Comparison of ENCODE assay signal across 1 cellular context in genomic region chr12:25988505-25988904, GRCh38.
TF ChIP-seq lines count a peak whose summit lies in the region.

No MANE protein-coding gene starts in this region.

TF ChIP-seq in GM23338, 12 proteins besides CTCF, POLR2A, EP300 and RAD21 (continued from another document):
- TF ChIP-seq ZNF462 (CRISPR knock-in tag; IDR thresholded peaks at IDR 0.05) (no peak), EZH2phosphoT487 (IDR thresholded peaks at IDR 0.05; ENCODE audit: unreplicated experiment) (no peak)
TF ChIP-seq in GM23338: peak in this region for 0.
